19 cellular contexts compared by ENCODE assay signal in genomic region chr6:34463849-34464248, GRCh38. TPM values are rescaled to one million over a fixed set of nuclear protein-coding genes. Genes with fewer than 3 reads are reported as not detected.
DNase-seq lines count a peak whose midpoint lies in the region; ATAC-seq, FAIRE-seq and TF ChIP-seq lines count a peak whose summit lies in the region.
"Had no signal": no experiment of that assay in that cellular context is flagged by ENCODE, and none has a peak within 500 bp of the region (broad histone marks: within the 10 kb centered on the region; RNA-seq: fewer than 3 reads in every experiment).

No MANE protein-coding gene starts in this region.

- ATAC-seq in HepG2 (no peak), right lobe of liver (no peak), K562 (no peak)
- ATAC-seq: HCT116 had no signal

- in situ Hi-C loops in HepG2 (cut with HindIII; ENCODE audit: extremely low pct_ligation_motif_present, low pct_unique_long_range_greater_than_20kb): loop anchor here (10.0 kb wide), 1 partner anchor 141 kb away; no protein-coding TSS in a partner anchor
- in situ Hi-C loops in K562 (cut with MboI): loop anchor here (25.0 kb wide), 1 partner anchor 673 kb away; the partner anchor contains the start of gene TCP11
- in situ Hi-C loops in brain microvascular endothelial cell (cut with HindIII; ENCODE audit: low pct_ligation_motif_present, low sequenced_read_pairs): no loop called here

- H2AFZ ChIP-seq in HepG2 (ENCODE audit: low read length) (no peak overlapping the region), K562 (ENCODE audit: low read depth, low read length) (no peak overlapping the region), neural progenitor cell (replicated peaks) (no peak overlapping the region)

- H3K36me3 ChIP-seq in HepG2 (replicated peaks in 1 of 2; ENCODE audit: control insufficient read depth in 1 of 2, insufficient read depth in 2 of 2, low read length in 2 of 2) (no peaks in the 10 kb centered on the region), right lobe of liver (no peaks in the 10 kb centered on the region), K562 (ENCODE audit: control insufficient read depth, insufficient read depth, low read length) (no peaks in the 10 kb centered on the region), neural progenitor cell (no peaks in the 10 kb centered on the region), brain microvascular endothelial cell (replicated peaks) (no peaks in the 10 kb centered on the region)

- no peak overlapping the region for H3K4me3 ChIP-seq in HepG2 (replicated peaks in 1 of 3; ENCODE audit: insufficient read depth in 1 of 3, low read depth in 2 of 3, low read length in 3 of 3)
- no peak overlapping the region for H3K4me3 ChIP-seq in right lobe of liver
- no peak overlapping the region for H3K4me3 ChIP-seq in K562
- H3K4me3 ChIP-seq in neural progenitor cell: no peak overlapping the region
- H3K4me3 ChIP-seq in brain microvascular endothelial cell (ENCODE audit: low read depth, low read length): no peak overlapping the region

- POLR2A ChIA-PET in HepG2 (lab: Yijun Ruan, JAX) (no interaction called here), K562 (lab: Yijun Ruan, JAX) (interaction anchor here (0.6 to 1.0 kb wide), 2 partner anchors 12 to 1749 kb away, joined by 3 read pairs; no protein-coding TSS in a partner anchor)

- H3K9me3 ChIP-seq in HepG2 (ENCODE audit: low read length): no peaks in the 10 kb centered on the region
- no peaks in the 10 kb centered on the region for H3K9me3 ChIP-seq in right lobe of liver
- no peaks in the 10 kb centered on the region for H3K9me3 ChIP-seq in K562 (replicated peaks; ENCODE audit: control insufficient read depth, insufficient read depth, low read depth, low read length)
- H3K9me3 ChIP-seq in neural progenitor cell (ENCODE audit: low read depth): no peaks in the 10 kb centered on the region

- WGBS in HepG2 (ENCODE audit: low lambda C conversion rate): 25% methylated on average over 4 of the region's 4 CpGs
- WGBS in right lobe of liver (ENCODE audit: insufficient coverage, low coverage, low lambda C conversion rate, missing lambda C conversion rate): 63% methylated on average over 4 of the region's 4 CpGs
- WGBS in K562 (ENCODE audit: insufficient coverage, low coverage, missing lambda C conversion rate): 50% methylated on average over 4 of the region's 4 CpGs

- no peak overlapping the region for H3K4me2 ChIP-seq in HepG2 (ENCODE audit: low read depth, low read length)
- H3K4me2 ChIP-seq in K562 (ENCODE audit: insufficient read depth, low read length): no peak overlapping the region
- H3K4me2 ChIP-seq in neural progenitor cell: no peak overlapping the region
- H3K4me2 ChIP-seq: KMS-11 had no signal

- H3K4me1 ChIP-seq in HepG2 (ENCODE audit: insufficient read depth, low read length) (peaks cover 35% of the 10 kb centered on the region), right lobe of liver (peaks cover 0 to 5% (median 0%) of the 10 kb centered on the region in 4 donors), K562 (replicated peaks in 1 of 2; ENCODE audit: control insufficient read depth in 2 of 2, insufficient read depth in 2 of 2, low read length in 2 of 2) (peaks cover 9 to 21% of the 10 kb centered on the region in 2 experiments; a peak in 4 of 5 replicates), neural progenitor cell (peaks cover 10% of the 10 kb centered on the region)

- CTCF ChIA-PET in HepG2 (lab: Yijun Ruan, JAX; ENCODE audit: low intra/inter-chr PET ratio, low total read pairs) (no interaction called here), K562 (lab: Yijun Ruan, JAX; ENCODE audit: low intra/inter-chr PET ratio) (interaction anchor here (1.1 kb wide), 1 partner anchor 144 kb away, joined by 3 read pairs; no protein-coding TSS in a partner anchor)

- no peak for FAIRE-seq in HepG2 (lab: Jason Lieb, UNC)
- no peak for FAIRE-seq in K562 (lab: Jason Lieb, UNC)
- no peak for FAIRE-seq in urothelium cell line (lab: Jason Lieb, UNC)
- FAIRE-seq: G401.6, GM12892, GM19239, H54 had no signal

- peak overlapping the region; percentile 71 for H3K4me3 Mint-ChIP-seq in neural progenitor cell
- H3K4me3 Mint-ChIP-seq: CD4-positive, alpha-beta T cell had no signal

- H3K27me3 Mint-ChIP-seq in neural progenitor cell (ENCODE audit: insufficient read depth, low read depth): peaks cover 21% of the 10 kb centered on the region

- peaks cover 2% of the 10 kb centered on the region; the same call in 1 of the 2 replicates for H4K20me1 ChIP-seq in HepG2 (ENCODE audit: insufficient read depth, low read length)
- no peaks in the 10 kb centered on the region for H4K20me1 ChIP-seq in K562 (replicated peaks; ENCODE audit: control insufficient read depth, insufficient read depth, low read length)
- H4K20me1 ChIP-seq in neural progenitor cell (ENCODE audit: low read depth): no peaks in the 10 kb centered on the region

- no peak overlapping the region for H3K9ac ChIP-seq in HepG2 (ENCODE audit: insufficient read depth, low read depth, low read length)
- no peak overlapping the region for H3K9ac ChIP-seq in K562 (ENCODE audit: insufficient read depth in 1 of 2, low read depth in 2 of 2, low read length in 2 of 2)
- no peak overlapping the region for H3K9ac ChIP-seq in neural progenitor cell
- H3K9ac ChIP-seq: KMS-11 had no signal

- no peaks in the 10 kb centered on the region for H3K9me1 ChIP-seq in K562 (ENCODE audit: control insufficient read depth, insufficient read depth, low read length)

- H3K27me3 ChIP-seq in HepG2 (ENCODE audit: control insufficient read depth in 1 of 2, insufficient read depth in 2 of 2, low read length in 2 of 2): peaks cover 13 to 35% of the 10 kb centered on the region in 2 experiments; a peak in 4 of 5 replicates
- H3K27me3 ChIP-seq in right lobe of liver: peaks cover 0 to 7% of the 10 kb centered on the region in 2 donors
- H3K27me3 ChIP-seq in K562 (ENCODE audit: control insufficient read depth in 2 of 2, insufficient read depth in 2 of 2, low read length in 2 of 2): no peaks in the 10 kb centered on the region
- H3K27me3 ChIP-seq in neural progenitor cell: peaks cover 24% of the 10 kb centered on the region
- peaks cover 14% of the 10 kb centered on the region for H3K27me3 ChIP-seq in brain microvascular endothelial cell (replicated peaks)

- no peak for TF ChIP-seq POLR2A in HepG2 (IDR thresholded peaks at IDR 0.05; ENCODE audit: insufficient read depth in 1 of 2, low read depth in 2 of 2, low read length in 2 of 2)
- TF ChIP-seq POLR2A in right lobe of liver (IDR thresholded peaks at IDR 0.05): no peak
- no peak for TF ChIP-seq POLR2A in K562 (conservative IDR thresholded peaks at IDR 0.05)

- no TSS peak for BruUV-seq in HepG2 (replicated peaks; lab: Mats Ljungman, UMichigan)
- no TSS peak for BruUV-seq in K562 (replicated peaks; lab: Mats Ljungman, UMichigan)

- H3K27ac Mint-ChIP-seq in neural progenitor cell: no peak overlapping the region
- H3K27ac Mint-ChIP-seq: CD4-positive, alpha-beta T cell; IgD-negative memory B cell had no signal

- no peaks in the 10 kb centered on the region for H3K36me3 Mint-ChIP-seq in neural progenitor cell
- H3K36me3 Mint-ChIP-seq: IgD-negative memory B cell had no signal

- H3K27ac ChIP-seq in HepG2 (ENCODE audit: extremely low read length, insufficient read depth, low read length) (no peak overlapping the region), right lobe of liver (no peak overlapping the region), K562 (ENCODE audit: extremely low read depth, low read depth, low read length) (no peak overlapping the region), neural progenitor cell (no peak overlapping the region), brain microvascular endothelial cell (no peak overlapping the region)
- H3K27ac ChIP-seq: HL-60, KMS-11 had no signal

- TF ChIP-seq CTCF in HepG2 (CRISPR knock-in tag; IDR thresholded peaks at IDR 0.05) (no peak), right lobe of liver (IDR thresholded peaks at IDR 0.05) (no peak), K562 (IDR thresholded peaks at IDR 0.05 in 2 of 3, conservative IDR thresholded peaks at IDR 0.05 in 1 of 3; ENCODE audit: insufficient read depth in 2 of 3, low read depth in 1 of 3, low read length in 3 of 3) (no peak), neural progenitor cell (IDR thresholded peaks at IDR 0.05) (no peak), brain microvascular endothelial cell (IDR thresholded peaks at IDR 0.05; ENCODE audit: low read depth, low read length, missing control alignments) (no peak)

- no peaks in the 10 kb centered on the region for H3K9me3 Mint-ChIP-seq in neural progenitor cell
- H3K9me3 Mint-ChIP-seq: CD4-positive, alpha-beta T cell; IgD-negative memory B cell had no signal

- TF ChIP-seq RAD21 in HepG2 (CRISPR knock-in tag; IDR thresholded peaks at IDR 0.05) (no peak), K562 (CRISPR knock-in tag; conservative IDR thresholded peaks at IDR 0.05 in 1 of 2, IDR thresholded peaks at IDR 0.05 in 1 of 2) (no peak)

- peaks cover 16% of the 10 kb centered on the region for H3K4me1 Mint-ChIP-seq in neural progenitor cell

- intact Hi-C loops in HepG2 (cut with micrococcal nuclease; ENCODE audit: unreplicated experiment) (loop anchor here (2.0 kb wide), 1 partner anchor 61 kb away; no protein-coding TSS in a partner anchor), right lobe of liver (cut with DNase I) (loop anchor here in 1 of 2 donors (10.0 kb wide), 2 partner anchors 61 to 151 kb away; no protein-coding TSS in a partner anchor), K562 (cut with micrococcal nuclease) (no loop called here)

- no peak for DNase-seq in HepG2 (ENCODE audit: low spot score)
- no peak for DNase-seq in right lobe of liver
- DNase-seq in K562 (ENCODE audit: extremely low read depth in 1 of 4, low spot score in 3 of 4): no peak
- no peak for DNase-seq in neural progenitor cell (ENCODE audit: low spot score)
- no peak for DNase-seq in brain microvascular endothelial cell
- DNase-seq in activated T-cell treated with anti-CD3 and anti-CD28 coated beads, Interleukin-2, amount 50 U/mL, for 48 hours: no peak
- DNase-seq in urothelium cell line (ENCODE audit: low spot score): no peak
- DNase-seq: C1 segment of cervical spinal cord; Calu3; CD4-positive, alpha-beta T cell; DMS 273 treated with DMSO at 0.1 percent for 48 hours had no signal

- H3K79me2 ChIP-seq in HepG2 (ENCODE audit: insufficient read depth, low read length) (no peaks in the 10 kb centered on the region), K562 (ENCODE audit: control insufficient read depth, insufficient read depth, low read length) (no peaks in the 10 kb centered on the region), neural progenitor cell (ENCODE audit: low read depth) (no peaks in the 10 kb centered on the region)

- TF ChIP-seq EP300 in HepG2 (IDR thresholded peaks at IDR 0.05; ENCODE audit: low read depth in 2 of 2, low read length in 2 of 2): no peak
- no peak for TF ChIP-seq EP300 in HepG2 (CRISPR knock-in tag; IDR thresholded peaks at IDR 0.05; ENCODE audit: borderline replicate concordance)
- no peak for TF ChIP-seq EP300 in K562 (IDR thresholded peaks at IDR 0.05; ENCODE audit: low read length)

- peaks cover 16% of the 10 kb centered on the region for H3F3A ChIP-seq in neural progenitor cell (ENCODE audit: low read depth)

RNA-seq across cellular contexts. Expression of gene PACSIN1, which starts 2.0 kb away (rescaled TPM):
- total RNA-seq in HepG2 (2016; rRNA removed; fragmentation: Illumina TruSeq; extraction: Trizol) (not detected in 2 replicates), right lobe of liver (under 1 TPM in 5 of 6 experiments, not detected in 1; 0.05 to 0.37 (median 0.22) TPM), K562 (2014; rRNA removed) (0.41 and 0.45 TPM in 2 replicates), K562 (2014; rRNA removed; fragmentation: Illumina TruSeq; extraction: Trizol) (0.10 and 0.29 TPM in 2 replicates), K562 (2015; rRNA removed; fragmentation: Illumina TruSeq; extraction: Trizol) (0.22 and 0.23 TPM in 2 replicates), K562 (2021) (0.98 and 1.7 TPM in 2 replicates), neural progenitor cell (ENCODE audit: low replicate concordance) (0.41 and 1.8 TPM in 2 replicates)
- total RNA-seq in HepG2 (2016; cell fraction: cytosol; rRNA removed; fragmentation: Illumina TruSeq; extraction: Trizol; ENCODE audit: low read depth): not detected in 2 replicates
- not detected in 2 replicates for total RNA-seq in HepG2 (2016; cell fraction: insoluble cytoplasmic fraction; rRNA removed; fragmentation: Illumina TruSeq; extraction: Trizol)
- not detected in 2 replicates for total RNA-seq in HepG2 (2016; cell fraction: membrane; rRNA removed; fragmentation: Illumina TruSeq; extraction: Trizol)
- total RNA-seq in HepG2 (2016; cell fraction: nucleus; rRNA removed; fragmentation: Illumina TruSeq; extraction: Trizol): not detected in 2 replicates
- polyA plus RNA-seq in HepG2 (2011; rRNA removed) (not detected in 2 replicates), K562 (2011; rRNA removed) (1.1 and 1.4 TPM in 2 replicates), K562 (2014; fragmentation: Illumina TruSeq; extraction: Trizol) (0.79 and 1.4 TPM in 2 replicates), K562 (2014; fragmentation: Nextera tagmentation; extraction: Ambion mirVana) (under 1 TPM; 0.01 to 0.03 TPM), K562 (2014; rRNA removed) (0.98 and 1.2 TPM in 2 replicates)
- 0.01 TPM in 1 of 2 replicates, not detected in the other for polyA plus RNA-seq in HepG2 (2011; cell fraction: cytosol; rRNA removed)
- not detected in 2 replicates for polyA plus RNA-seq in HepG2 (2011; cell fraction: nucleus; rRNA removed)
- polyA plus RNA-seq in HepG2 (2012): not detected in 2 replicates
- not detected in 2 replicates for polyA plus RNA-seq in HepG2 (2016; cell fraction: cytosol; fragmentation: Illumina TruSeq; extraction: Trizol; ENCODE audit: low read depth)
- polyA plus RNA-seq in HepG2 (2016; cell fraction: insoluble cytoplasmic fraction; fragmentation: Illumina TruSeq; extraction: Trizol; ENCODE audit: low read depth): not detected in 2 replicates
- not detected in 2 replicates for polyA plus RNA-seq in HepG2 (2016; cell fraction: membrane; fragmentation: Illumina TruSeq; extraction: Trizol; ENCODE audit: low read depth)
- polyA plus RNA-seq in HepG2 (2016; cell fraction: nucleus; fragmentation: Illumina TruSeq; extraction: Trizol; ENCODE audit: insufficient read depth, low read depth): not detected in 2 replicates
- polyA minus RNA-seq in HepG2 (2011; rRNA and poly(A)+ RNA removed; ENCODE audit: low replicate concordance): 0.04 and 0.05 TPM in 2 replicates
- polyA minus RNA-seq in HepG2 (2011; cell fraction: cytosol; rRNA and poly(A)+ RNA removed): not detected in 2 replicates
- polyA minus RNA-seq in HepG2 (2011; cell fraction: nucleus; rRNA and poly(A)+ RNA removed): not detected in 2 replicates
- total RNA-seq in K562 (2011; cell fraction: chromatin; rRNA removed; ENCODE audit: low replicate concordance): 1.5 and 2.1 TPM in 2 replicates
- 1.2 and 1.3 TPM in 2 replicates for total RNA-seq in K562 (2011; cell fraction: nucleolus; rRNA removed)
- 0.99 and 1.1 TPM in 2 replicates for total RNA-seq in K562 (2011; cell fraction: nucleoplasm; rRNA removed)
- polyA plus RNA-seq in K562 (2011; cell fraction: cytosol; rRNA removed): 1.2 and 1.6 TPM in 2 replicates
- 2.2 and 3.4 TPM in 2 replicates for polyA plus RNA-seq in K562 (2011; cell fraction: nucleus; rRNA removed)
- 0.90 and 1.2 TPM in 2 replicates for polyA plus RNA-seq in K562 (2012)
- polyA minus RNA-seq in K562 (2011; rRNA and poly(A)+ RNA removed): 0.98 and 1.1 TPM in 2 replicates
- 0.95 and 1.7 TPM in 2 replicates for polyA minus RNA-seq in K562 (2011; cell fraction: cytosol; rRNA and poly(A)+ RNA removed)
- 0.67 and 1.9 TPM in 2 replicates for polyA minus RNA-seq in K562 (2011; cell fraction: nucleus; rRNA and poly(A)+ RNA removed)
- polyA plus RNA-seq: IgD-negative memory B cell had no signal

RNA-seq across cellular contexts. Expression of gene RPS10, which starts 38.0 kb away (rescaled TPM):
- 2,909 and 3,503 TPM in 2 replicates for total RNA-seq in HepG2 (2016; rRNA removed; fragmentation: Illumina TruSeq; extraction: Trizol)
- 5,102 and 5,632 TPM in 2 replicates for total RNA-seq in HepG2 (2016; cell fraction: cytosol; rRNA removed; fragmentation: Illumina TruSeq; extraction: Trizol; ENCODE audit: low read depth)
- total RNA-seq in HepG2 (2016; cell fraction: insoluble cytoplasmic fraction; rRNA removed; fragmentation: Illumina TruSeq; extraction: Trizol): 3,081 and 3,638 TPM in 2 replicates
- 7,429 and 7,480 TPM in 2 replicates for total RNA-seq in HepG2 (2016; cell fraction: membrane; rRNA removed; fragmentation: Illumina TruSeq; extraction: Trizol)
- 967 and 1,028 TPM in 2 replicates for total RNA-seq in HepG2 (2016; cell fraction: nucleus; rRNA removed; fragmentation: Illumina TruSeq; extraction: Trizol)
- polyA plus RNA-seq in HepG2 (2011; rRNA removed): 4,295 and 4,648 TPM in 2 replicates
- 9,439 and 9,926 TPM in 2 replicates for polyA plus RNA-seq in HepG2 (2011; cell fraction: cytosol; rRNA removed)
- 1,658 and 1,840 TPM in 2 replicates for polyA plus RNA-seq in HepG2 (2011; cell fraction: nucleus; rRNA removed)
- polyA plus RNA-seq in HepG2 (2012): 3,418 and 4,251 TPM in 2 replicates
- 5,367 and 5,814 TPM in 2 replicates for polyA plus RNA-seq in HepG2 (2016; cell fraction: cytosol; fragmentation: Illumina TruSeq; extraction: Trizol; ENCODE audit: low read depth)
- polyA plus RNA-seq in HepG2 (2016; cell fraction: insoluble cytoplasmic fraction; fragmentation: Illumina TruSeq; extraction: Trizol; ENCODE audit: low read depth): 2,908 and 3,264 TPM in 2 replicates
- polyA plus RNA-seq in HepG2 (2016; cell fraction: membrane; fragmentation: Illumina TruSeq; extraction: Trizol; ENCODE audit: low read depth): 6,085 and 6,204 TPM in 2 replicates
- 1,494 and 1,555 TPM in 2 replicates for polyA plus RNA-seq in HepG2 (2016; cell fraction: nucleus; fragmentation: Illumina TruSeq; extraction: Trizol; ENCODE audit: insufficient read depth, low read depth)
- polyA minus RNA-seq in HepG2 (2011; rRNA and poly(A)+ RNA removed; ENCODE audit: low replicate concordance): 2,566 and 3,572 TPM in 2 replicates
- polyA minus RNA-seq in HepG2 (2011; cell fraction: cytosol; rRNA and poly(A)+ RNA removed): 602 and 661 TPM in 2 replicates
- 173 and 248 TPM in 2 replicates for polyA minus RNA-seq in HepG2 (2011; cell fraction: nucleus; rRNA and poly(A)+ RNA removed)
- total RNA-seq in right lobe of liver: 100 to 1,000 TPM; 355 to 727 (median 398) TPM
- 244 and 499 TPM in 2 replicates for total RNA-seq in K562 (2011; cell fraction: chromatin; rRNA removed; ENCODE audit: low replicate concordance)
- total RNA-seq in K562 (2011; cell fraction: nucleolus; rRNA removed): 961 and 1,244 TPM in 2 replicates
- total RNA-seq in K562 (2011; cell fraction: nucleoplasm; rRNA removed): 1,028 and 1,732 TPM in 2 replicates
- total RNA-seq in K562 (2014; rRNA removed): 3,907 and 4,273 TPM in 2 replicates
- 2,809 and 3,197 TPM in 2 replicates for total RNA-seq in K562 (2014; rRNA removed; fragmentation: Illumina TruSeq; extraction: Trizol)
- 3,578 and 3,876 TPM in 2 replicates for total RNA-seq in K562 (2015; rRNA removed; fragmentation: Illumina TruSeq; extraction: Trizol)
- total RNA-seq in K562 (2021): 3,062 and 3,200 TPM in 2 replicates
- 5,201 and 6,397 TPM in 2 replicates for polyA plus RNA-seq in K562 (2011; rRNA removed)
- 12,487 and 14,962 TPM in 2 replicates for polyA plus RNA-seq in K562 (2011; cell fraction: cytosol; rRNA removed)
- polyA plus RNA-seq in K562 (2011; cell fraction: nucleus; rRNA removed): 1,847 and 2,630 TPM in 2 replicates
- 4,197 and 5,822 TPM in 2 replicates for polyA plus RNA-seq in K562 (2012)
- polyA plus RNA-seq in K562 (2014; fragmentation: Illumina TruSeq; extraction: Trizol): 4,753 and 5,213 TPM in 2 replicates
- 1,000 to 10,000 TPM; 2,680 to 3,048 TPM for polyA plus RNA-seq in K562 (2014; fragmentation: Nextera tagmentation; extraction: Ambion mirVana)
- 4,615 and 5,251 TPM in 2 replicates for polyA plus RNA-seq in K562 (2014; rRNA removed)
- 2,379 and 2,522 TPM in 2 replicates for polyA minus RNA-seq in K562 (2011; rRNA and poly(A)+ RNA removed)
- 976 and 1,028 TPM in 2 replicates for polyA minus RNA-seq in K562 (2011; cell fraction: cytosol; rRNA and poly(A)+ RNA removed)
- polyA minus RNA-seq in K562 (2011; cell fraction: nucleus; rRNA and poly(A)+ RNA removed): 203 and 375 TPM in 2 replicates
- 4,003 and 4,850 TPM in 2 replicates for total RNA-seq in neural progenitor cell (ENCODE audit: low replicate concordance)

Comparison
In these comparisons a context has a peak if more than half of its experiments do, and no peak if none do; other contexts are left out.
1. Of the 241 proteins assayed by ChIP-seq in both HepG2 and K562: peak only in HepG2: none; only in K562: ADNP, HDAC2 and ZNF143; in both: ZFP36; in neither: 236; mixed calls (peak in some experiments, not most) for 1.